ENCODE assay signal across 12 cellular contexts in the genomic region with DNA sequence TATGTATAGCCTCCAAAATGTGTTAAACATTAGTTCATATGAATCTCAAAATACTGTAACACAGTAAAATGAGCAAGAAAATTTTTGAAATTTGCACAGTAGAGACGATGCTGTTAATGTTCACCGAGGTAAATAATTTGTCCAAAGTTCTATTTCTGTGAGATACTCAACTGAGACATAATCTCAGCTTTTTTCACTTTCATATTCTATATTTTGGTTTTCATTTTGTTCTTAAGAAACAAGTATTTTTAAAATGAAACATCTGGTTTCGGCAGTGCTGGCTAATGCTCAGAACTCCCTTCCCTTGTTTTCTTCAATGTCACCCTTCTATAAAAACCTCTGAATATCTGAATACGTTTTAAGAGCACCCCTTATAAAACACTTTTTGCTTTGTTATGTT.
DNase-seq lines count a peak whose midpoint lies in the region; ATAC-seq, FAIRE-seq and TF ChIP-seq lines count a peak whose summit lies in the region.
"Had no signal": no experiment of that assay in that cellular context is flagged by ENCODE, and none has a peak within 500 bp of the region (broad histone marks: within the 10 kb centered on the region; RNA-seq: fewer than 3 reads in every experiment).

No MANE protein-coding gene starts in this region.

- H3K36me3 ChIP-seq in OCI-LY7 (ENCODE audit: insufficient read depth, low read length), result no peaks in the 10 kb centered on the region
- no peaks in the 10 kb centered on the region for H3K36me3 ChIP-seq in PC-3 (ENCODE audit: low read depth, low read length)
- no peaks in the 10 kb centered on the region for H3K36me3 ChIP-seq in HepG2 (replicated peaks in 1 of 2; ENCODE audit: control insufficient read depth in 1 of 2, insufficient read depth in 2 of 2, low read length in 2 of 2)

- TF ChIP-seq EP300 in HepG2 (IDR thresholded peaks at IDR 0.05; ENCODE audit: low read depth in 2 of 2, low read length in 2 of 2) (no peak), HepG2 (CRISPR knock-in tag; IDR thresholded peaks at IDR 0.05; ENCODE audit: borderline replicate concordance) (no peak)

- H4K20me1 ChIP-seq in OCI-LY7 (ENCODE audit: insufficient read depth, low read length) (no peaks in the 10 kb centered on the region), PC-3 (ENCODE audit: low read length) (no peaks in the 10 kb centered on the region), HepG2 (ENCODE audit: insufficient read depth, low read length) (no peaks in the 10 kb centered on the region)

- no peak overlapping the region for H3K9ac ChIP-seq in PC-3 (ENCODE audit: low read length)
- H3K9ac ChIP-seq in HepG2 (ENCODE audit: insufficient read depth, low read depth, low read length), result no peak overlapping the region

- CTCF ChIA-PET in OCI-LY7 (lab: Charles Lee; ENCODE audit: unreplicated experiment), result no interaction called here
- CTCF ChIA-PET in PC-3 (lab: Charles Lee), result no interaction called here
- CTCF ChIA-PET in HepG2 (lab: Yijun Ruan, JAX; ENCODE audit: low intra/inter-chr PET ratio, low total read pairs), result no interaction called here

- in situ Hi-C loops in HepG2 (cut with HindIII; ENCODE audit: extremely low pct_ligation_motif_present, low pct_unique_long_range_greater_than_20kb), result no loop called here

- TF ChIP-seq CTCF in OCI-LY7 (conservative IDR thresholded peaks at IDR 0.05; ENCODE audit: low read length) (no peak), PC-3 (conservative IDR thresholded peaks at IDR 0.05; ENCODE audit: low read depth, low read length) (no peak), HepG2 (CRISPR knock-in tag; IDR thresholded peaks at IDR 0.05) (no peak), CD14-positive monocyte (IDR thresholded peaks at IDR 0.05) (no peak)

- H3K36me3 Mint-ChIP-seq in CD14-positive monocyte, result no peaks in the 10 kb centered on the region
- H3K36me3 Mint-ChIP-seq: activated naive CD4-positive, alpha-beta T cell treated with anti-CD3 and anti-CD28 coated beads, Interleukin-2, amount 10 ng/mL, durations not matched to agents 7 days and 5 days had no signal

- 2% methylated on average over 4 of the region's 4 CpGs for WGBS in HepG2 (ENCODE audit: low lambda C conversion rate)

- no peaks in the 10 kb centered on the region for H3K27me3 Mint-ChIP-seq in CD14-positive monocyte (ENCODE audit: low read depth in 3 of 3)

- ATAC-seq in GM18499 (IDR thresholded peaks at IDR 0.05; ENCODE audit: insufficient read depth, unreplicated experiment), result peak; percentile 57
- peak; percentile 49 for ATAC-seq in GM21367 (IDR thresholded peaks at IDR 0.05; ENCODE audit: unreplicated experiment)
- peak; percentile 59 for ATAC-seq in HG02973 (IDR thresholded peaks at IDR 0.05; ENCODE audit: unreplicated experiment)
- no peak for ATAC-seq in PC-3
- no peak for ATAC-seq in HepG2

- no peak overlapping the region for H3K27ac ChIP-seq in OCI-LY7 (ENCODE audit: low read depth, low read length, poor library complexity, severe bottlenecking)
- H3K27ac ChIP-seq in PC-3 (ENCODE audit: low read length), result no peak overlapping the region
- H3K27ac ChIP-seq in HepG2 (ENCODE audit: extremely low read length, insufficient read depth, low read length), result no peak overlapping the region

- H3K4me3 ChIP-seq in OCI-LY7 (ENCODE audit: low read depth, low read length, poor library complexity, severe bottlenecking) (no peak overlapping the region), PC-3 (ENCODE audit: low read length) (no peak overlapping the region), HepG2 (replicated peaks in 1 of 3; ENCODE audit: insufficient read depth in 1 of 3, low read depth in 2 of 3, low read length in 3 of 3) (no peak overlapping the region)

- no peaks in the 10 kb centered on the region for H3K9me3 Mint-ChIP-seq in CD14-positive monocyte
- H3K9me3 Mint-ChIP-seq: activated naive CD4-positive, alpha-beta T cell treated with anti-CD3 and anti-CD28 coated beads, Interleukin-2, amount 10 ng/mL, durations not matched to agents 7 days and 5 days had no signal

- H3K4me1 ChIP-seq in OCI-LY7 (ENCODE audit: insufficient read depth, low read length, poor library complexity, severe bottlenecking) (peaks cover 37% of the 10 kb centered on the region), PC-3 (ENCODE audit: insufficient read depth, low read length) (no peaks in the 10 kb centered on the region), HepG2 (ENCODE audit: insufficient read depth, low read length) (no peaks in the 10 kb centered on the region)

- no TSS peak for BruUV-seq in OCI-LY7 (replicated peaks; lab: Mats Ljungman, UMichigan)
- no TSS peak for BruUV-seq in PC-3 (replicated peaks; lab: Mats Ljungman, UMichigan)
- BruUV-seq in HepG2 (replicated peaks; lab: Mats Ljungman, UMichigan), result no TSS peak

- H3K4me3 Mint-ChIP-seq in CD14-positive monocyte, result no peak overlapping the region
- H3K4me3 Mint-ChIP-seq: activated naive CD4-positive, alpha-beta T cell treated with anti-CD3 and anti-CD28 coated beads, Interleukin-2, amount 10 ng/mL, durations not matched to agents 7 days and 5 days had no signal

- H3K4me2 ChIP-seq in OCI-LY7 (ENCODE audit: low read length), result peak overlapping the region; percentile 40; the same call in 1 of the 2 replicates
- H3K4me2 ChIP-seq in PC-3 (ENCODE audit: low read length), result no peak overlapping the region
- no peak overlapping the region for H3K4me2 ChIP-seq in HepG2 (ENCODE audit: low read depth, low read length)

- POLR2A ChIA-PET in OCI-LY7 (lab: Charles Lee), result no interaction called here
- POLR2A ChIA-PET in PC-3 (lab: Charles Lee; ENCODE audit: unreplicated experiment), result no interaction called here
- POLR2A ChIA-PET in HepG2 (lab: Yijun Ruan, JAX), result no interaction called here

- H3K9me2 ChIP-seq in OCI-LY7 (ENCODE audit: insufficient read depth, low read length) (no peaks in the 10 kb centered on the region), PC-3 (replicated peaks; ENCODE audit: low read length) (no peaks in the 10 kb centered on the region)

- TF ChIP-seq RAD21 in HepG2 (CRISPR knock-in tag; IDR thresholded peaks at IDR 0.05), result no peak

- no peak overlapping the region for H2AFZ ChIP-seq in OCI-LY7 (ENCODE audit: low read length)
- H2AFZ ChIP-seq in PC-3 (ENCODE audit: low read length), result no peak overlapping the region
- H2AFZ ChIP-seq in HepG2 (ENCODE audit: low read length), result no peak overlapping the region

- FAIRE-seq in HepG2 (lab: Jason Lieb, UNC), result no peak

- H3K9me3 ChIP-seq in OCI-LY7 (ENCODE audit: low read length), result no peaks in the 10 kb centered on the region
- H3K9me3 ChIP-seq in PC-3 (ENCODE audit: low read length), result no peaks in the 10 kb centered on the region
- H3K9me3 ChIP-seq in HepG2 (ENCODE audit: low read length), result no peaks in the 10 kb centered on the region

- TF ChIP-seq POLR2A in HepG2 (IDR thresholded peaks at IDR 0.05; ENCODE audit: insufficient read depth in 1 of 2, low read depth in 2 of 2, low read length in 2 of 2), result no peak

- H3K27me3 ChIP-seq in PC-3 (ENCODE audit: low read length), result no peaks in the 10 kb centered on the region
- no peaks in the 10 kb centered on the region for H3K27me3 ChIP-seq in HepG2 (ENCODE audit: control insufficient read depth in 1 of 2, insufficient read depth in 2 of 2, low read length in 2 of 2)

- H3F3A ChIP-seq in PC-3 (ENCODE audit: low read length, unreplicated experiment), result no peaks in the 10 kb centered on the region

- H3K79me2 ChIP-seq in OCI-LY7 (ENCODE audit: insufficient read depth, low read depth, low read length), result no peaks in the 10 kb centered on the region
- H3K79me2 ChIP-seq in PC-3 (ENCODE audit: low read length), result no peaks in the 10 kb centered on the region
- H3K79me2 ChIP-seq in HepG2 (ENCODE audit: insufficient read depth, low read length), result no peaks in the 10 kb centered on the region

- no peak overlapping the region for H3K27ac Mint-ChIP-seq in CD14-positive monocyte
- H3K27ac Mint-ChIP-seq: activated naive CD4-positive, alpha-beta T cell treated with anti-CD3 and anti-CD28 coated beads, Interleukin-2, amount 10 ng/mL, durations not matched to agents 7 days and 5 days had no signal

- intact Hi-C loops in OCI-LY7 (cut with micrococcal nuclease; ENCODE audit: unreplicated experiment) (loop anchor here (5.0 kb wide), 1 partner anchor 126 kb away; no protein-coding TSS in a partner anchor), PC-3 (cut with micrococcal nuclease) (no loop called here), HepG2 (cut with micrococcal nuclease; ENCODE audit: unreplicated experiment) (no loop called here), CD14-positive monocyte (cut with micrococcal nuclease) (no loop called here)

- no peaks in the 10 kb centered on the region for H3K4me1 Mint-ChIP-seq in CD14-positive monocyte
- H3K4me1 Mint-ChIP-seq: activated naive CD4-positive, alpha-beta T cell treated with anti-CD3 and anti-CD28 coated beads, Interleukin-2, amount 10 ng/mL, durations not matched to agents 7 days and 5 days had no signal

- DNase-seq in OCI-LY7 (ENCODE audit: low spot score) (no peak), PC-3 (no peak), HepG2 (ENCODE audit: low spot score) (no peak), CD14-positive monocyte (ENCODE audit: low spot score) (no peak), NCI-H1417 (lab: John Stamatoyannopoulos, UW) (no peak)
- DNase-seq: activated naive CD4-positive, alpha-beta T cell treated with anti-CD3 and anti-CD28 coated beads, Interleukin-2, amount 10 ng/mL, durations not matched to agents 7 days and 5 days; head of caudate nucleus; NCI-H1417 treated with DMSO at 0.1 percent for 48 hours; retina had no signal

TF ChIP-seq in HepG2, 621 proteins besides CTCF, POLR2A, EP300 and RAD21 (continues in another document):
- TF ChIP-seq RAD51 (IDR thresholded peaks at IDR 0.05; ENCODE audit: borderline replicate concordance), result no peak
- TF ChIP-seq, protein P1, sequence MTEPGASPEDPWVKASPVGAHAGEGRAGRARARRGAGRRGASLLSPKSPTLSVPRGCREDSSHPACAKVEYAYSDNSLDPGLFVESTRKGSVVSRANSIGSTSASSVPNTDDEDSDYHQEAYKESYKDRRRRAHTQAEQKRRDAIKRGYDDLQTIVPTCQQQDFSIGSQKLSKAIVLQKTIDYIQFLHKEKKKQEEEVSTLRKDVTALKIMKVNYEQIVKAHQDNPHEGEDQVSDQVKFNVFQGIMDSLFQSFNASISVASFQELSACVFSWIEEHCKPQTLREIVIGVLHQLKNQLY (CRISPR knock-in tag; IDR thresholded peaks at IDR 0.05), result no peak
- no peak for TF ChIP-seq BCL6 (CRISPR knock-in tag; IDR thresholded peaks at IDR 0.05)
- no peak for TF ChIP-seq EHMT2 (IDR thresholded peaks at IDR 0.05; ENCODE audit: borderline replicate concordance, low read depth, low read length)
- TF ChIP-seq, protein P2, sequence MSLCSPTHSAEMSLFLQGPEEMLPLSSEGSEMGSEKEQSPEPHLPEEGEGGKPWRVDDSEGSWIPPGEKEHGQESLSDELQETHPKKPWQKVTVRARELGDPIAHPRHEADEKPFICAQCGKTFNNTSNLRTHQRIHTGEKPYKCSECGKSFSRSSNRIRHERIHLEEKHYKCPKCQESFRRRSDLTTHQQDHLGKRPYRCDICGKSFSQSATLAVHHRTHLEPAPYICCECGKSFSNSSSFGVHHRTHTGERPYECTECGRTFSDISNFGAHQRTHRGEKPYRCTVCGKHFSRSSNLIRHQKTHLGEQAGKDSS (CRISPR knock-in tag; IDR thresholded peaks at IDR 0.05; ENCODE audit: borderline replicate concordance, low read depth), result no peak
- TF ChIP-seq GATAD1 (CRISPR knock-in tag; IDR thresholded peaks at IDR 0.05), result no peak
- TF ChIP-seq ZSCAN12 (CRISPR knock-in tag; IDR thresholded peaks at IDR 0.05), result no peak
- TF ChIP-seq ZSCAN30 (CRISPR knock-in tag; IDR thresholded peaks at IDR 0.05), result no peak

Comparison
In these comparisons a context has a peak if more than half of its experiments do, and no peak if none do; other contexts are left out.
1. ATAC-seq: peak in GM18499 (single experiment), GM21367 (single experiment) and HG02973 (single experiment); none in PC-3 (single experiment) and HepG2 (single experiment).